ENCODE assay signal across 26 cellular contexts in genomic region chr2:232323328-232323650, GRCh38. TPM values are rescaled to one million over a fixed set of nuclear protein-coding genes. Genes with fewer than 3 reads are reported as not detected.
"Had no signal": no experiment of that assay in that cellular context is flagged by ENCODE, and none has a peak within 500 bp of the region (broad histone marks: within the 10 kb centered on the region; RNA-seq: fewer than 3 reads in every experiment).

No MANE protein-coding gene starts in this region.

- ATAC-seq: body of pancreas; esophagus mucosa; gastroesophageal sphincter; heart right ventricle; left ventricle myocardium superior; right cardiac atrium; stimulated activated naive CD8-positive, alpha-beta T cell treated with anti-CD3 and anti-CD28 coated beads, Interleukin-15, Interleukin-2, amounts not matched to agents 100 U/mL and 50 U/mL, for 24 hours had no signal

- H3K9ac ChIP-seq: neural progenitor cell had no signal

- H3K27ac ChIP-seq: body of pancreas, gastroesophageal sphincter, heart right ventricle, neural progenitor cell, transverse colon, uterus had no signal

- H3K36me3 Mint-ChIP-seq: neural progenitor cell had no signal

- H3K4me1 ChIP-seq: gastroesophageal sphincter, neural progenitor cell, uterus had no signal

- H3K4me3 Mint-ChIP-seq: activated T-helper 1 cell treated with anti-CD3 and anti-CD28 coated beads, Interleukin-12 subunit alpha, Interleukin-12 subunit beta, Interleukin-2, Interleukin-4 antibody, amounts not matched to agents 30 ng/mL and 10 ng/mL and 1 ng/mL, durations not matched to agents 14 hours and 24 hours and 36 hours; memory B cell had no signal

- H3K27ac Mint-ChIP-seq: neural progenitor cell, progenitor cell of endocrine pancreas had no signal

- H3K9me3 ChIP-seq: body of pancreas, gastroesophageal sphincter, heart right ventricle, transverse colon, uterus had no signal

- DNase-seq: activated CD4-positive, alpha-beta T cell treated with anti-CD3 and anti-CD28 coated beads, Interleukin-2, amount 50 U/mL, for 4 hours; activated naive CD4-positive, alpha-beta T cell; activated naive CD8-positive, alpha-beta T cell treated with anti-CD3 and anti-CD28 coated beads for 36 hours; activated T-cell treated with anti-CD3 and anti-CD28 coated beads for 4 hours; body of pancreas; central memory CD4-positive, alpha-beta T cell; cortex of kidney; effector CD4-positive, alpha-beta T cell; heart right ventricle; kidney glomerular epithelial cell; left ventricle myocardium superior; substantia nigra; T-helper 1 cell had no signal

- H3K36me3 ChIP-seq: gastroesophageal sphincter, heart right ventricle, neural progenitor cell, transverse colon, uterus had no signal

- H3K9me3 Mint-ChIP-seq: activated naive CD8-positive, alpha-beta T cell treated with anti-CD3 and anti-CD28 coated beads for 36 hours; activated T-helper 1 cell treated with anti-CD3 and anti-CD28 coated beads, Interleukin-12 subunit alpha, Interleukin-12 subunit beta, Interleukin-2, Interleukin-4 antibody, amounts not matched to agents 30 ng/mL and 10 ng/mL and 1 ng/mL, durations not matched to agents 14 hours and 24 hours and 36 hours; memory B cell; neural progenitor cell had no signal

- H3K4me3 ChIP-seq: body of pancreas, gastroesophageal sphincter, heart right ventricle, neural progenitor cell, skin epidermis, transverse colon, uterus had no signal

- H3K27me3 ChIP-seq: body of pancreas, gastroesophageal sphincter, heart right ventricle, neural progenitor cell, transverse colon, uterus had no signal

- H3K27me3 Mint-ChIP-seq: activated naive CD8-positive, alpha-beta T cell treated with anti-CD3 and anti-CD28 coated beads for 36 hours; memory B cell; progenitor cell of endocrine pancreas had no signal

RNA-seq across cellular contexts. Expression of gene ALPP, which starts 55.3 kb away (rescaled TPM):
- total RNA-seq: activated naive CD8-positive, alpha-beta T cell treated with anti-CD3 and anti-CD28 coated beads for 36 hours; activated T-helper 1 cell treated with anti-CD3 and anti-CD28 coated beads, Interleukin-12 subunit alpha, Interleukin-12 subunit beta, Interleukin-2, Interleukin-4 antibody, amounts not matched to agents 30 ng/mL and 10 ng/mL and 1 ng/mL, durations not matched to agents 14 hours and 24 hours and 36 hours; esophagus mucosa; gastroesophageal sphincter; heart right ventricle; left ventricle myocardium superior; mononuclear cell; osteoblast; progenitor cell of endocrine pancreas; right cardiac atrium; transverse colon had no signal
- polyA plus RNA-seq: heart right ventricle, right cardiac atrium had no signal
